Comparison of ENCODE assay signal across 18 cellular contexts in genomic region chr7:106238830-106239229, GRCh38.
"Had no signal": no experiment of that assay in that cellular context is flagged by ENCODE, and none has a peak within 500 bp of the region (broad histone marks: within the 10 kb centered on the region; RNA-seq: fewer than 3 reads in every experiment).

No MANE protein-coding gene starts in this region.

- H3K27me3 ChIP-seq: colonic mucosa, left lung, neutrophil, pancreas, stomach, thyroid gland had no signal

- DNase-seq: colonic mucosa; effector CD8-positive, alpha-beta T cell; endodermal cell; left lung; lower lobe of right lung; pancreas; retina; stimulated activated CD4-positive, alpha-beta T cell treated with anti-CD3 and anti-CD28 coated beads, Interleukin-2, amount 100 ng/mL, for 24 hours; stimulated activated CD4-positive, alpha-beta T cell treated with anti-CD3 and anti-CD28 coated beads, Interleukin-4, amount 100 ng/mL, for 24 hours; stimulated activated naive CD4-positive, alpha-beta T cell treated with Interleukin-2 at 50 U/mL for 16 hours; thyroid gland; trophoblast cell had no signal

- H3K27ac ChIP-seq: colonic mucosa, epithelial cell of prostate, left lung, lower lobe of right lung, neutrophil, pancreas, stomach, thyroid gland had no signal

- H3K4me3 ChIP-seq: colonic mucosa, left lung, lower lobe of right lung, pancreas, stomach, thyroid gland had no signal

- H3K36me3 ChIP-seq: colonic mucosa, left lung, lower lobe of right lung, neutrophil, pancreas, stomach, thyroid gland had no signal

- ATAC-seq: left lung; lower lobe of right lung; natural killer cell treated with Interleukin-12 subunit alpha and Interleukin-12 subunit beta and Interleukin-15 and Interleukin-18, amount 100 ng/mL, for 72 hours; pancreas; sciatic nerve; stimulated activated effector memory CD8-positive, alpha-beta T cell treated with anti-CD3 and anti-CD28 coated beads, Interleukin-12 subunit alpha, Interleukin-12 subunit beta, amount 100 ng/mL, for 72 hours had no signal

- H3K4me1 ChIP-seq: colonic mucosa, left lung, lower lobe of right lung, pancreas, stomach, thyroid gland had no signal

- H3K9me3 ChIP-seq: colonic mucosa, left lung, lower lobe of right lung, neutrophil, pancreas, stomach, thyroid gland had no signal
